Comparison of ENCODE assay signal across 8 cellular contexts in the genomic region with DNA sequence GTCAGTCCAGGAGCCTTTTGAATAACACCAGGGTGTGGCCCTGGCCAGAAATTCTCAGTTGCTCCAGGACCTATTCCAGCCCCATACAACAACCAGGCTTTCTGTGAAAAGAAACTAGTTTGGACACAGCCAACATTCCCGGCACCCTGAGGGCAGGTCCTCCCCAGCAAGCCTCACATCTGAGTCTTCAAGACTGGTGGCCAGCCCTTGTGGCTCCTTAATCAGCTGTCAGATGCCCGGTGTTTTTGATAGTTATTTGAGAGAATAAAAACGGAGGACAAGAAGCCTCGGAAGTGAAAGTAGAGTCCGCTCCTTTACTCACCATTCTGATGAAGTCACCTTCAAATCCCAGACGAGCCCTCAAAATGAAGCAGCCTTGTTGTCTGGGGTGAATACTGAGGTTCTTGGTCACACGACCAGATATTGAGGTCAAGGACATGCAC. TPM values are rescaled to one million over a fixed set of nuclear protein-coding genes. Genes with fewer than 3 reads are reported as not detected.
DNase-seq lines count a peak whose midpoint lies in the region; ATAC-seq and TF ChIP-seq lines count a peak whose summit lies in the region.

No MANE protein-coding gene starts in this region.

- dilution Hi-C loops in mammary epithelial cell (cut with HindIII; ENCODE audit: low sequenced_read_pairs) = no loop called here

- DNase-seq in AG20443 (ENCODE audit: low spot score) (peak; percentile 48), mammary epithelial cell (peak; percentile 72), mucosa of descending colon (no peak), NCI-H2029 treated with DMSO at 0.1 percent for 48 hours (lab: John Stamatoyannopoulos, UW) (no peak), NAMALWA (ENCODE audit: low spot score) (no peak), H4 (ENCODE audit: low spot score) (no peak)
- DNase-seq in activated CD4-positive, CD25-positive, alpha-beta regulatory T cell (lab: John Stamatoyannopoulos, UW) = no peak

- 3% methylated on average over 6 of the region's 7 CpGs for WGBS in mammary epithelial cell (ENCODE audit: low coverage, missing lambda C conversion rate)

- peak overlapping the region; percentile 5 to 42 (median 33) for H3K4me3 ChIP-seq in mammary epithelial cell (replicated peaks in 1 of 3; ENCODE audit: insufficient read depth in 1 of 3, low read depth in 2 of 3, low read length in 3 of 3)
- no peak overlapping the region for H3K4me3 ChIP-seq in mucosa of descending colon

- H3K36me3 ChIP-seq in mammary epithelial cell (ENCODE audit: insufficient read depth, low read length) = peaks cover 8% of the 10 kb centered on the region
- no peaks in the 10 kb centered on the region for H3K36me3 ChIP-seq in mucosa of descending colon (ENCODE audit: low read depth)

- peak; percentile 7 for ATAC-seq in HG02870 (IDR thresholded peaks at IDR 0.05; ENCODE audit: unreplicated experiment)
- peak; percentile 69 for ATAC-seq in mucosa of descending colon

- CTCF ChIA-PET in mammary epithelial cell (lab: Charles Lee; ENCODE audit: low non-redundant PET) = no interaction called here

- in situ Hi-C loops in mammary epithelial cell (cut with MboI; ENCODE audit: low sequenced_read_pairs in 2 of 2) = no loop called here

- H3K9me3 ChIP-seq in mammary epithelial cell (replicated peaks; ENCODE audit: insufficient read depth, low read length) (no peaks in the 10 kb centered on the region), mucosa of descending colon (no peaks in the 10 kb centered on the region)

- peak overlapping the region; percentile 87 for H3K27ac ChIP-seq in mammary epithelial cell (ENCODE audit: insufficient read depth, low read depth, low read length)

- H3K4me2 ChIP-seq in mammary epithelial cell (ENCODE audit: insufficient read depth, low read depth, low read length) = peak overlapping the region; percentile 85

- H3K27me3 ChIP-seq in mammary epithelial cell (ENCODE audit: insufficient read depth, low read length) = no peaks in the 10 kb centered on the region

- TF ChIP-seq CTCF in mammary epithelial cell (conservative IDR thresholded peaks at IDR 0.05 in 1 of 2, IDR thresholded peaks at IDR 0.05 in 1 of 2; ENCODE audit: extremely low read depth in 1 of 2, insufficient read depth in 1 of 2, low read depth in 1 of 2, low read length in 2 of 2) (no peak), mucosa of descending colon (IDR thresholded peaks at IDR 0.05) (no peak)

- H4K20me1 ChIP-seq in mammary epithelial cell (ENCODE audit: insufficient read depth, low read length) = no peaks in the 10 kb centered on the region

- H3K9ac ChIP-seq in mammary epithelial cell (ENCODE audit: insufficient read depth, low read length) = peak overlapping the region; percentile 90

- H3K4me1 ChIP-seq in mammary epithelial cell (ENCODE audit: insufficient read depth, low read length) (peaks cover 21% of the 10 kb centered on the region), mucosa of descending colon (ENCODE audit: low read depth) (peaks cover 21% of the 10 kb centered on the region)

- peak overlapping the region; percentile 58 for H2AFZ ChIP-seq in mammary epithelial cell (ENCODE audit: low read depth, low read length)

- no TSS peak for BruUV-seq in mammary epithelial cell (replicated peaks; lab: Mats Ljungman, UMichigan)

- H3K79me2 ChIP-seq in mammary epithelial cell (ENCODE audit: insufficient read depth, low read length) = peaks cover 28% of the 10 kb centered on the region

- intact Hi-C loops in mammary epithelial cell (cut with micrococcal nuclease) (loop anchor here (1.0 to 5.0 kb wide), 2 partner anchors 56 to 74 kb away; a partner anchor contains a TSS), mucosa of descending colon (cut with DNase I, micrococcal nuclease) (no loop called here)

RNA-seq across cellular contexts. Expression of a gene that starts 31.0 kb away (rescaled TPM):
- total RNA-seq in mammary epithelial cell = 10 to 100 TPM; 10.7 to 11.5 TPM
- 5.5 TPM for polyA plus RNA-seq in mammary epithelial cell
- 12.0 TPM for polyA minus RNA-seq in mammary epithelial cell
- 10 to 100 TPM; 13.5 to 30.2 (median 18.8) TPM for total RNA-seq in mucosa of descending colon
- total RNA-seq in H4 (2014; rRNA removed; shearing (Covaris generic)) = 3.1 and 7.5 TPM in 2 replicates

RNA-seq across cellular contexts. Expression of a gene that starts 56.6 kb away (rescaled TPM):
- total RNA-seq in mammary epithelial cell (100 to 1,000 TPM in 1 of 2 donors, 10 to 100 TPM in 1; 71.0 to 147 TPM), mucosa of descending colon (100 to 1,000 TPM; 176 to 345 (median 228) TPM)
- polyA plus RNA-seq in mammary epithelial cell = 148 TPM
- polyA minus RNA-seq in mammary epithelial cell = 222 TPM
- total RNA-seq in H4 (2014; rRNA removed; shearing (Covaris generic)) = 9.8 and 19.8 TPM in 2 replicates

Comparison
In these comparisons a context has a peak if more than half of its experiments do, and no peak if none do; other contexts are left out.
1. DNase-seq: peak in AG20443 (single experiment) and mammary epithelial cell (single experiment); none in mucosa of descending colon (0 of 3), NCI-H2029 treated with DMSO at 0.1 percent for 48 hours (single experiment), NAMALWA (single experiment), activated CD4-positive, CD25-positive, alpha-beta regulatory T cell (0 of 4) and H4 (single experiment).